8 cellular contexts compared by ENCODE assay signal in the genomic region with DNA sequence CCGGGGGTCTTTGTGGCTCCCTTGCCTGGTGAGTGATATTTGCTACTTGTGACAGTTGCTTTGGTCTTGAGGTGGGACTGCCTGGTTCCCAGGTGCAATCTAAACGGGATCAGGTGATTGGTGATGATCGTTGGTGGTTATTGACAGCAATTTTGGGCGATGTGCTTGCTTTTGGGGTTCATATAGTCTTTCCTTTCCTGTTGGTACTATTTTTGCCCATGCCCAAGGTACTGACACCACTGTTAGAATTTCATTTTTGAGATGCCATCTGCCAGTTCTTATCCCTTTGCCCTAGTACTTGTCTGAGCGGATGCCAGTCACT. TPM values are rescaled to one million over a fixed set of nuclear protein-coding genes. Genes with fewer than 3 reads are reported as not detected.
DNase-seq lines count a peak whose midpoint lies in the region; ATAC-seq, FAIRE-seq and TF ChIP-seq lines count a peak whose summit lies in the region.

No MANE protein-coding gene starts in this region.

- H3K36me3 Mint-ChIP-seq in activated CD4-positive, alpha-beta T cell treated with anti-CD3 and anti-CD28 coated beads, Interleukin-2, amount 10 ng/mL, durations not matched to agents 7 days and 5 days (ENCODE audit: low read depth), result peaks cover 22% of the 10 kb centered on the region

- H3K4me3 ChIP-seq in adrenal gland (peak overlapping the region; percentile 59 to 100 (median 93)), left lung (peak overlapping the region; percentile 84 to 96), tibial artery (peak overlapping the region; percentile 67 to 94)

- H3K27ac Mint-ChIP-seq in activated CD4-positive, alpha-beta T cell treated with anti-CD3 and anti-CD28 coated beads, Interleukin-2, amount 10 ng/mL, durations not matched to agents 7 days and 5 days, result peak overlapping the region; percentile 93

- peak overlapping the region; percentile 84 for H3K4me3 Mint-ChIP-seq in activated CD4-positive, alpha-beta T cell treated with anti-CD3 and anti-CD28 coated beads, Interleukin-2, amount 10 ng/mL, durations not matched to agents 7 days and 5 days

- POLR2A ChIA-PET in activated CD4-positive, alpha-beta T cell treated with anti-CD3 and anti-CD28 coated beads, Interleukin-2, amount 10 ng/mL, durations not matched to agents 7 days and 5 days (lab: Charles Lee), result no interaction called here

- DNase-seq in activated CD4-positive, alpha-beta T cell treated with anti-CD3 and anti-CD28 coated beads, Interleukin-2, amount 10 ng/mL, durations not matched to agents 7 days and 5 days, result no peak
- no peak for DNase-seq in activated CD4-positive, alpha-beta T cell treated with anti-CD3 and anti-CD28 coated beads for 48 hours
- DNase-seq in adrenal gland (no peak), left lung (no peak), tibial artery (no peak), urothelium cell line (ENCODE audit: low spot score) (no peak)
- no peak for DNase-seq in stimulated activated CD4-positive, alpha-beta T cell treated with anti-CD3 and anti-CD28 coated beads, Interleukin-12 subunit alpha, Interleukin-12 subunit beta, amount 100 ng/mL, for 4 hours

- H3K4me1 ChIP-seq in adrenal gland (replicated peaks in 1 of 2) (peaks cover 7 to 23% of the 10 kb centered on the region in 2 donors), left lung (peaks cover 9 to 36% of the 10 kb centered on the region in 2 donors), tibial artery (peaks cover 0 to 19% (median 7%) of the 10 kb centered on the region in 4 donors)

- ATAC-seq in left lung (no peak), HG03135 (IDR thresholded peaks at IDR 0.05; ENCODE audit: unreplicated experiment) (no peak)

- TF ChIP-seq CTCF in adrenal gland (IDR thresholded peaks at IDR 0.05) (no peak), left lung (IDR thresholded peaks at IDR 0.05) (no peak), tibial artery (IDR thresholded peaks at IDR 0.05) (no peak)

- H3K27ac ChIP-seq in adrenal gland (peak overlapping the region in 4 of 5 donors; percentile 70 to 94 (median 85)), left lung (peak overlapping the region; percentile 83 to 94), tibial artery (peak overlapping the region; percentile 76 to 93)

- intact Hi-C loops in adrenal gland (cut with DNase I), result no loop called here
- intact Hi-C loops in left lung (cut with DNase I), result no loop called here
- intact Hi-C loops in tibial artery (cut with DNase I; ENCODE audit: low total_unique reads), result loop anchor here (1.0 to 10.0 kb wide), 2 partner anchors 13 to 1237 kb away; partner anchors contain the start of gene TXNL1

- H3K36me3 ChIP-seq in adrenal gland (replicated peaks in 1 of 2), result no peaks in the 10 kb centered on the region
- H3K36me3 ChIP-seq in left lung, result no peaks in the 10 kb centered on the region
- no peaks in the 10 kb centered on the region for H3K36me3 ChIP-seq in tibial artery

- peaks cover 66% of the 10 kb centered on the region for H3K4me1 Mint-ChIP-seq in activated CD4-positive, alpha-beta T cell treated with anti-CD3 and anti-CD28 coated beads, Interleukin-2, amount 10 ng/mL, durations not matched to agents 7 days and 5 days

- 5 to 13% (median 7%) methylated on average over 4 to 5 of the region's 5 CpGs for WGBS in adrenal gland, 4 donors

- H3K27me3 Mint-ChIP-seq in activated CD4-positive, alpha-beta T cell treated with anti-CD3 and anti-CD28 coated beads, Interleukin-2, amount 10 ng/mL, durations not matched to agents 7 days and 5 days, result no peaks in the 10 kb centered on the region

- H3K9me3 ChIP-seq in adrenal gland (replicated peaks in 1 of 3) (no peaks in the 10 kb centered on the region), left lung (no peaks in the 10 kb centered on the region), tibial artery (no peaks in the 10 kb centered on the region)

- no peak for TF ChIP-seq POLR2A in adrenal gland (IDR thresholded peaks at IDR 0.05)

- H3K27me3 ChIP-seq in adrenal gland (no peaks in the 10 kb centered on the region), left lung (no peaks in the 10 kb centered on the region), tibial artery (no peaks in the 10 kb centered on the region)

- CTCF ChIA-PET in activated CD4-positive, alpha-beta T cell treated with anti-CD3 and anti-CD28 coated beads, Interleukin-2, amount 10 ng/mL, durations not matched to agents 7 days and 5 days (lab: Charles Lee), result interaction anchor here (0.9 to 2.4 kb wide), 4 partner anchors 10 to 21 kb away, joined by 3 to 13 read pairs (median 4); partner anchors contain the start of gene TXNL1

- no peak for FAIRE-seq in urothelium cell line (lab: Jason Lieb, UNC)

- peaks cover 4% of the 10 kb centered on the region for H3K9me3 Mint-ChIP-seq in activated CD4-positive, alpha-beta T cell treated with anti-CD3 and anti-CD28 coated beads, Interleukin-2, amount 10 ng/mL, durations not matched to agents 7 days and 5 days

RNA-seq across cellular contexts. Expression of gene WDR7, which starts 0.6 kb away (rescaled TPM):
- total RNA-seq in activated CD4-positive, alpha-beta T cell treated with anti-CD3 and anti-CD28 coated beads, Interleukin-2, amount 10 ng/mL, durations not matched to agents 7 days and 5 days, result 10 to 100 TPM; 41.5 to 44.3 TPM
- total RNA-seq in adrenal gland (10 to 100 TPM; 20.4 to 64.6 (median 28.5) TPM), left lung (10 to 100 TPM; 25.0 to 37.7 TPM)
- 10 to 100 TPM in 1 of 3 donors, 1 to 10 TPM in 2; 3.6 to 21.3 (median 4.0) TPM for polyA plus RNA-seq in adrenal gland

RNA-seq across cellular contexts. Expression of gene TXNL1, which starts 13.3 kb away (rescaled TPM):
- total RNA-seq in activated CD4-positive, alpha-beta T cell treated with anti-CD3 and anti-CD28 coated beads, Interleukin-2, amount 10 ng/mL, durations not matched to agents 7 days and 5 days, result 10 to 100 TPM; 52.9 to 58.6 TPM
- total RNA-seq in adrenal gland (100 to 1,000 TPM in 1 of 8 donors, 10 to 100 TPM in 7; 44.6 to 106 (median 72.1) TPM), left lung (10 to 100 TPM; 54.3 to 62.0 TPM)
- 100 to 1,000 TPM in 1 of 3 donors, 10 to 100 TPM in 2; 47.7 to 264 (median 73.2) TPM for polyA plus RNA-seq in adrenal gland
